1 cellular context compared by ENCODE assay signal in the genomic region with DNA sequence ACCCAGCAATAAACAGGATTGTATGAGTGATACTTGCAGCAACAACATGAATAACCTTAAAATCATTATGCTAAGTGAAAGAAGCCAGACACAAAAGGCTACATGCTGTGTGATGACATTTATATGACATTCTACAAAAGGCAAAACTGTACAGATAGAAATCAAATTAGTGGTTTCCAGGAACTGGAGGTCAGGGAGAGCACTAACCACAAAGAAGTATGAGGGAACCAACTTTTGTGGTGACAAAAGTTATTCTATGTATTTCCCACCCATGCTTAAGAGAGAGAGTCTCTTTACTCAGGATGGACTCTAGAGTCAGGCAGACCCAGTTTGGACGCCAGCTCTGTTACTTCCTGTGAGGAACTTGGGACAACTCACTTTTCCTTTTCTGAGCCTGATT.
A peak's percentile ranks its signal among the peaks of the same experiment; 100 is the strongest.
TF ChIP-seq lines count a peak whose summit lies in the region.

No MANE protein-coding gene starts in this region.

TF ChIP-seq in SK-N-SH treated with all-trans-retinoic acid at 6 μM for 48 hours, 23 proteins besides CTCF, POLR2A, EP300 and RAD21 (continued from another document):
- TF ChIP-seq RARB (CRISPR knock-in tag; IDR thresholded peaks at IDR 0.05), result no peak
- TF ChIP-seq SNAI2 (CRISPR knock-in tag; IDR thresholded peaks at IDR 0.05), result no peak
- TF ChIP-seq TOX (CRISPR knock-in tag; IDR thresholded peaks at IDR 0.05; ENCODE audit: borderline replicate concordance), result no peak
- TF ChIP-seq GLIS3 (CRISPR knock-in tag; IDR thresholded peaks at IDR 0.05), result no peak
- no peak for TF ChIP-seq OSR1 (CRISPR knock-in tag; IDR thresholded peaks at IDR 0.05)
- peak; percentile 27; the same call in 1 of the 2 replicates for TF ChIP-seq TCF4 (CRISPR knock-in tag; IDR thresholded peaks at IDR 0.05; ENCODE audit: borderline replicate concordance)
- TF ChIP-seq BACH2 (CRISPR knock-in tag; IDR thresholded peaks at IDR 0.05; ENCODE audit: borderline replicate concordance), result no peak
- no peak for TF ChIP-seq ARNTL (CRISPR knock-in tag; IDR thresholded peaks at IDR 0.05; ENCODE audit: borderline replicate concordance, low read depth)
- peak; percentile 46; the same call in 1 of the 2 replicates for TF ChIP-seq PATZ1 (CRISPR knock-in tag; IDR thresholded peaks at IDR 0.05; ENCODE audit: borderline replicate concordance)
- TF ChIP-seq ZC3H10 (CRISPR knock-in tag; IDR thresholded peaks at IDR 0.05), result no peak
